In genomic region chr1:167374014-167374413, GRCh38 we compare ENCODE assay signal across 22 cellular contexts.
DNase-seq lines count a peak whose midpoint lies in the region; ATAC-seq, FAIRE-seq and TF ChIP-seq lines count a peak whose summit lies in the region.
"Had no signal": no experiment of that assay in that cellular context is flagged by ENCODE, and none has a peak within 500 bp of the region (broad histone marks: within the 10 kb centered on the region; RNA-seq: fewer than 3 reads in every experiment).

No MANE protein-coding gene starts in this region.

- H3K27ac ChIP-seq in keratinocyte (ENCODE audit: control insufficient read depth, insufficient read depth, low read length) (peak overlapping the region; percentile 80), tibial artery (no peak overlapping the region)
- H3K27ac ChIP-seq: GM23248, thoracic aorta had no signal

- H3K36me3 ChIP-seq in H7 (replicated peaks; ENCODE audit: control insufficient read depth, insufficient read depth, low read length) = no peaks in the 10 kb centered on the region
- H3K36me3 ChIP-seq in keratinocyte (ENCODE audit: control insufficient read depth in 2 of 2, extremely low read depth in 1 of 2, insufficient read depth in 2 of 2, low read length in 2 of 2) = no peaks in the 10 kb centered on the region
- H3K36me3 ChIP-seq in tibial artery = peaks cover 9 to 25% (median 12%) of the 10 kb centered on the region in 3 donors
- H3K36me3 ChIP-seq: thoracic aorta had no signal

- peaks cover 0 to 13% of the 10 kb centered on the region in 2 donors for H3K4me1 Mint-ChIP-seq in effector memory CD8-positive, alpha-beta T cell (ENCODE audit: low read depth in 2 of 2)
- H3K4me1 Mint-ChIP-seq in natural killer cell = no peaks in the 10 kb centered on the region
- H3K4me1 Mint-ChIP-seq: CD14-positive monocyte had no signal

- peak; percentile 54 to 66 (median 54) for TF ChIP-seq CTCF in keratinocyte (optimal IDR thresholded peaks at IDR 0.05 in 1 of 3, IDR thresholded peaks at IDR 0.05 in 1 of 3, conservative IDR thresholded peaks at IDR 0.05 in 1 of 3; ENCODE audit: extremely low read depth in 1 of 3, insufficient read depth in 2 of 3, low read length in 3 of 3)
- TF ChIP-seq CTCF in natural killer cell (IDR thresholded peaks at IDR 0.05) = no peak
- no peak for TF ChIP-seq CTCF in tibial artery (IDR thresholded peaks at IDR 0.05)

- peak; percentile 9 for DNase-seq in COR-L47 (lab: John Stamatoyannopoulos, UW)
- peak; percentile 41 for DNase-seq in H7
- DNase-seq in effector memory CD8-positive, alpha-beta T cell = peak in 1 of 3 experiments; percentile 5
- peak; percentile 7 for DNase-seq in keratinocyte (ENCODE audit: low read depth, low spot score)
- DNase-seq in NCI-H774 (lab: John Stamatoyannopoulos, UW) = no peak
- no peak for DNase-seq in natural killer cell
- DNase-seq in NCI-H1092 treated with DMSO at 0.1 percent for 48 hours (lab: John Stamatoyannopoulos, UW) = no peak
- no peak for DNase-seq in tibial artery
- DNase-seq: activated CD4-positive, alpha-beta T cell treated with anti-CD3 and anti-CD28 coated beads for 1 hour; activated CD8-positive, alpha-beta T cell treated with anti-CD3 and anti-CD28 coated beads for 36 hours; activated naive CD8-positive, alpha-beta T cell treated with anti-CD3 and anti-CD28 coated beads for 36 hours; central memory CD4-positive, alpha-beta T cell; NCI-H187; NCI-H82; T-helper 17 cell had no signal

- H3K27me3 ChIP-seq in H7 (ENCODE audit: control insufficient read depth, insufficient read depth, low read length) (no peaks in the 10 kb centered on the region), keratinocyte (ENCODE audit: control insufficient read depth, extremely low read depth, insufficient read depth, low read length) (no peaks in the 10 kb centered on the region), tibial artery (no peaks in the 10 kb centered on the region)

- no peak overlapping the region for H3K4me3 Mint-ChIP-seq in effector memory CD8-positive, alpha-beta T cell
- H3K4me3 Mint-ChIP-seq in natural killer cell = no peak overlapping the region
- H3K4me3 Mint-ChIP-seq: activated CD8-positive, alpha-beta T cell treated with anti-CD3 and anti-CD28 coated beads for 36 hours; activated naive CD8-positive, alpha-beta T cell treated with anti-CD3 and anti-CD28 coated beads for 36 hours; CD14-positive monocyte; dendritic cell treated with granulocyte-macrophage colony-stimulating factor and Interleukin-4, amounts not matched to agents 40 ng/mL and 50 ng/mL, for 4 days; stimulated activated naive CD8-positive, alpha-beta T cell treated with anti-CD3 and anti-CD28 coated beads, Interleukin-15, Interleukin-2, amounts not matched to agents 100 ng/mL and 50 ng/mL, for 24 hours; T-helper 17 cell had no signal

- H3K27ac Mint-ChIP-seq in effector memory CD8-positive, alpha-beta T cell = peak overlapping the region in 1 of 2 donors; percentile 71
- no peak overlapping the region for H3K27ac Mint-ChIP-seq in natural killer cell
- H3K27ac Mint-ChIP-seq: activated CD8-positive, alpha-beta T cell treated with anti-CD3 and anti-CD28 coated beads for 36 hours; activated naive CD8-positive, alpha-beta T cell treated with anti-CD3 and anti-CD28 coated beads for 36 hours; dendritic cell treated with granulocyte-macrophage colony-stimulating factor and Interleukin-4, amounts not matched to agents 40 ng/mL and 50 ng/mL, for 4 days; stimulated activated naive CD8-positive, alpha-beta T cell treated with anti-CD3 and anti-CD28 coated beads, Interleukin-15, Interleukin-2, amounts not matched to agents 100 ng/mL and 50 ng/mL, for 24 hours had no signal

- no peaks in the 10 kb centered on the region for H4K20me1 ChIP-seq in keratinocyte (ENCODE audit: control insufficient read depth, extremely low read depth, insufficient read depth, low read length)

- H3K27me3 Mint-ChIP-seq in effector memory CD8-positive, alpha-beta T cell = no peaks in the 10 kb centered on the region
- no peaks in the 10 kb centered on the region for H3K27me3 Mint-ChIP-seq in natural killer cell (ENCODE audit: low read depth in 2 of 2)
- H3K27me3 Mint-ChIP-seq: activated CD8-positive, alpha-beta T cell treated with anti-CD3 and anti-CD28 coated beads for 36 hours; activated naive CD8-positive, alpha-beta T cell treated with anti-CD3 and anti-CD28 coated beads for 36 hours; dendritic cell treated with granulocyte-macrophage colony-stimulating factor and Interleukin-4, amounts not matched to agents 40 ng/mL and 50 ng/mL, for 4 days; stimulated activated naive CD8-positive, alpha-beta T cell treated with anti-CD3 and anti-CD28 coated beads, Interleukin-15, Interleukin-2, amounts not matched to agents 100 ng/mL and 50 ng/mL, for 24 hours; T-helper 17 cell had no signal

- H3K9me3 Mint-ChIP-seq in effector memory CD8-positive, alpha-beta T cell = no peaks in the 10 kb centered on the region
- no peaks in the 10 kb centered on the region for H3K9me3 Mint-ChIP-seq in natural killer cell
- H3K9me3 Mint-ChIP-seq: activated CD8-positive, alpha-beta T cell treated with anti-CD3 and anti-CD28 coated beads for 36 hours; activated naive CD8-positive, alpha-beta T cell treated with anti-CD3 and anti-CD28 coated beads for 36 hours; dendritic cell treated with granulocyte-macrophage colony-stimulating factor and Interleukin-4, amounts not matched to agents 40 ng/mL and 50 ng/mL, for 4 days; stimulated activated naive CD8-positive, alpha-beta T cell treated with anti-CD3 and anti-CD28 coated beads, Interleukin-15, Interleukin-2, amounts not matched to agents 100 ng/mL and 50 ng/mL, for 24 hours had no signal

- FAIRE-seq in keratinocyte (lab: Jason Lieb, UNC) = peak; percentile 13
- FAIRE-seq: astrocyte, endometrium had no signal

- H2AFZ ChIP-seq in keratinocyte (ENCODE audit: control insufficient read depth, low read length) = no peak overlapping the region
- H2AFZ ChIP-seq: GM23248 had no signal

- H3K9me3 ChIP-seq in keratinocyte (ENCODE audit: control insufficient read depth, low read depth, low read length) = no peaks in the 10 kb centered on the region
- H3K9me3 ChIP-seq in tibial artery = no peaks in the 10 kb centered on the region
- H3K9me3 ChIP-seq: thoracic aorta had no signal

- peaks cover 4% of the 10 kb centered on the region for H3K36me3 Mint-ChIP-seq in effector memory CD8-positive, alpha-beta T cell (ENCODE audit: insufficient read depth)
- H3K36me3 Mint-ChIP-seq in natural killer cell = no peaks in the 10 kb centered on the region

- peak; percentile 43 for ATAC-seq in effector memory CD8-positive, alpha-beta T cell (replicated peaks)
- no peak for ATAC-seq in natural killer cell
- ATAC-seq: activated CD8-positive, alpha-beta T cell treated with anti-CD3 and anti-CD28 coated beads for 36 hours; T-helper 17 cell had no signal

- H3K9ac ChIP-seq in keratinocyte (ENCODE audit: control insufficient read depth, extremely low read depth, insufficient read depth, low read length) = peak overlapping the region; percentile 49
- H3K9ac ChIP-seq: GM23248 had no signal

- H3K79me2 ChIP-seq in keratinocyte (ENCODE audit: control insufficient read depth, insufficient read depth, low read length) = no peaks in the 10 kb centered on the region

- peaks cover 11% of the 10 kb centered on the region for H3K4me1 ChIP-seq in keratinocyte (ENCODE audit: control insufficient read depth, extremely low read depth, insufficient read depth, low read length)
- no peaks in the 10 kb centered on the region for H3K4me1 ChIP-seq in tibial artery

- dilution Hi-C loops in keratinocyte (cut with MboI; ENCODE audit: extremely low pct_ligation_motif_present, low sequenced_read_pairs) = no loop called here

- peak overlapping the region; percentile 67 for H3K4me2 ChIP-seq in keratinocyte (ENCODE audit: control insufficient read depth, extremely low read depth, insufficient read depth, low read depth, low read length)

- intact Hi-C loops in natural killer cell (cut with micrococcal nuclease) (no loop called here), tibial artery (cut with DNase I; ENCODE audit: low total_unique reads) (no loop called here)

- no peaks in the 10 kb centered on the region for H3K9me1 ChIP-seq in keratinocyte (ENCODE audit: control insufficient read depth, extremely low read depth, insufficient read depth, low read length)

- no peak overlapping the region for H3K4me3 ChIP-seq in H7 (ENCODE audit: insufficient read depth, low read depth, low read length)
- H3K4me3 ChIP-seq in keratinocyte (ENCODE audit: control insufficient read depth in 2 of 3, extremely low read depth in 1 of 3, insufficient read depth in 2 of 3, low read depth in 1 of 3, low read length in 3 of 3) = peak overlapping the region in 1 of 3 experiments; percentile 55
- no peak overlapping the region for H3K4me3 ChIP-seq in tibial artery
- H3K4me3 ChIP-seq: GM23248, thoracic aorta had no signal

Comparison
In these comparisons a context has a peak if more than half of its experiments do, and no peak if none do; other contexts are left out.
1. DNase-seq: peak in COR-L47 (single experiment), H7 (single experiment) and keratinocyte (single experiment); none in NCI-H774 (single experiment), natural killer cell (single experiment), NCI-H1092 treated with DMSO at 0.1 percent for 48 hours (single experiment) and tibial artery (0 of 2).
2. CTCF ChIP-seq: peak in keratinocyte (3 of 3); none in natural killer cell (single experiment) and tibial artery (0 of 2).